2 cellular contexts compared by ENCODE assay signal in the genomic region with DNA sequence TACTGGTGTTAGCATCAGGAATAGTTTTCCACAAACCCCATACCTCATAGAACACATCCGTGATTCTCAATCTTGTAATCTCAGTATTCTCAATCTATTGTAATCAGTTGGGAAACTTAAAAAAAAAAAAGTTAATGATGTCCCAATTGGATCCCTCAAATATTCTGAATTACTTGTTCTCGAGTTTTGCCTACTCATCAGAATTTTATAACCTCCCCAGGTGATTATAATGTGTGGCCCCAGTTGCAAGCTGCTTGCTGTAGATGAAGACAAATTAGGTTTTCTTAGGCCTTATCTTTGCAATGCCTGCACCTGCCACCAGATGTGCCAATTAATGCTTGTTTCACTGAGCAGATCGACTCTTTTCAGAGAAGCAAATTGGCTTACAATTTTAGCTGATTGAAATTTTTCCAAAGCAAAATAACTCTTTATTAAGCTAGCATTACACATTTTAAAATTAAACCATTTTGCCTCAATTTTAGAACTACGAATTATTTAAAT.
TF ChIP-seq lines count a peak whose summit lies in the region.

No MANE protein-coding gene starts in this region.

TF ChIP-seq in IMR-90, 13 proteins besides CTCF, POLR2A, EP300 and RAD21:
- TF ChIP-seq BHLHE40 (IDR thresholded peaks at IDR 0.05; ENCODE audit: low read depth, low read length) (no peak), FOS (IDR thresholded peaks at IDR 0.05; ENCODE audit: low read depth, low read length) (no peak), MAFK (IDR thresholded peaks at IDR 0.05; ENCODE audit: low read depth, low read length) (peak; percentile 83), SMC3 (IDR thresholded peaks at IDR 0.05; ENCODE audit: low read depth, low read length) (no peak)

TF ChIP-seq in H1, 55 proteins besides CTCF, POLR2A, EP300 and RAD21:
- TF ChIP-seq TAF1 (IDR thresholded peaks at IDR 0.05; ENCODE audit: low read depth, low read length) (no peak), MAFK (IDR thresholded peaks at IDR 0.05; ENCODE audit: low read depth, low read length) (peak; percentile 53; the same call in 1 of the 2 replicates)
